14 cellular contexts compared by ENCODE assay signal in the genomic region with DNA sequence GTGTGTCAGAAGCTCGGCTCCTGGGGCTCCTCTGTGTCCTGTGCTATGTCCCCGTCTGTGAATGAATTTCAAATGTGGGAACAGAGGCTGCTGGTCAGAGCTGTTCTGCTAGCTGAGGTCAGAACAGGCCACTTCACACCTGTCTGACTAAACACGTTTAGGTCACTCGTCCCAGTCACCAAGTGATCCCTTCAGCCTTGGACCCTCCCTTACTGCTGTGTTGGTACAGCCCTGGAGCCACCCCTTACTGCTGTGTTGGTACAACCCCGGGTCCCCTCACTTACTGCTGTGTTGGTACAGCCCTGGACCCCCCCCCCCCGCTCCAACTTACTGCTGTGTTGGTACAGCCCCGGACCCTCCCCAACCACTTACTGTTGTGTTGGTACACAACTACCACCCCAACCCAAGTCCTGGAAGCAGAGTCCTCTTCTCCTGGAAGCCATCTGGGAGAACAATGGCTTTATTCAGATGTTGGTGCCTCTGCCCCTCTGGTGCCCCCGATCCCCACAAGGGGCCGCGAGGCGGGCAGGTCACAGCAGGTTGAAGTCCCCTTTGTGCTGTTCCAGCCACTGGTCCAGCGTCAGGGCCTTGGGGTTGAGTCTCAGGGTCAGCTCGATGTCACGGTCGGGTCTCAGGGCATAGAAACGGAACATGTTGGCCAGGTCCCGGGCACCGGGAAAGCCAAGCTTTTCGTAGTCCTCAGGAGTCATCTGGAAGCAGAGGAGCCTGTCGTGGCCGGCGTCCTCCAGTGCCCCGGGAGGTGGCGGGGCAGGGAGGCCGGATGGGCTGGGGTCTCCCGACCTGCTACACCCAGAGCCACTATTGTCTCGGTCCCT. TPM values are rescaled to one million over a fixed set of nuclear protein-coding genes. Genes with fewer than 3 reads are reported as not detected.
DNase-seq lines count a peak whose midpoint lies in the region; ATAC-seq and TF ChIP-seq lines count a peak whose summit lies in the region.
"Had no signal": no experiment of that assay in that cellular context is flagged by ENCODE, and none has a peak within 500 bp of the region (broad histone marks: within the 10 kb centered on the region; RNA-seq: fewer than 3 reads in every experiment).

No MANE protein-coding gene starts in this region.

- peaks cover 6% of the 10 kb centered on the region for H3K4me1 ChIP-seq in neural progenitor cell
- H3K4me1 ChIP-seq in aorta (ENCODE audit: control insufficient read depth in 1 of 2, insufficient read depth in 2 of 2, low read length in 2 of 2), result no peaks in the 10 kb centered on the region

- H3K27me3 ChIP-seq in neural progenitor cell (no peaks in the 10 kb centered on the region), aorta (ENCODE audit: control insufficient read depth in 1 of 2, insufficient read depth in 2 of 2, low read length in 1 of 2) (no peaks in the 10 kb centered on the region)
- H3K27me3 ChIP-seq: SJSA1, testis had no signal

- H3K79me2 ChIP-seq in neural progenitor cell (ENCODE audit: low read depth), result no peaks in the 10 kb centered on the region

- no peak overlapping the region for H3K27ac Mint-ChIP-seq in neural progenitor cell
- H3K27ac Mint-ChIP-seq in CD14-positive monocyte, result peak overlapping the region in 2 of 7 donors; percentile 10 to 68
- H3K27ac Mint-ChIP-seq: dendritic cell treated with granulocyte-macrophage colony-stimulating factor and Interleukin-4, amounts not matched to agents 40 ng/mL and 50 ng/mL, for 4 days had no signal

- no peak overlapping the region for H3K9ac ChIP-seq in neural progenitor cell

- no peak overlapping the region for H2AFZ ChIP-seq in neural progenitor cell (replicated peaks)

- ATAC-seq in aorta (ENCODE audit: low FRiP score), result no peak

- no peaks in the 10 kb centered on the region for H3K9me3 ChIP-seq in neural progenitor cell (ENCODE audit: low read depth)
- no peaks in the 10 kb centered on the region for H3K9me3 ChIP-seq in aorta (ENCODE audit: control insufficient read depth, low read length)
- H3K9me3 ChIP-seq: SJSA1, testis had no signal

- intact Hi-C loops in aorta (cut with DNase I), result no loop called here
- intact Hi-C loops in CD14-positive monocyte (cut with micrococcal nuclease), result no loop called here

- no peak overlapping the region for H3K4me2 ChIP-seq in neural progenitor cell

- H3K4me3 Mint-ChIP-seq in neural progenitor cell (no peak overlapping the region), CD14-positive monocyte (no peak overlapping the region)
- H3K4me3 Mint-ChIP-seq: activated naive CD8-positive, alpha-beta T cell; dendritic cell treated with granulocyte-macrophage colony-stimulating factor and Interleukin-4, amounts not matched to agents 40 ng/mL and 50 ng/mL, for 4 days had no signal

- H3K27ac ChIP-seq in cingulate gyrus (ENCODE audit: low read depth, low read length) (peak overlapping the region; percentile 77), neural progenitor cell (peak overlapping the region; percentile 46), aorta (ENCODE audit: low read depth in 1 of 2, low read length in 2 of 2) (no peak overlapping the region)
- H3K27ac ChIP-seq: SJSA1, testis had no signal

- TF ChIP-seq CTCF in neural progenitor cell (IDR thresholded peaks at IDR 0.05), result no peak
- TF ChIP-seq CTCF in GM20000 (IDR thresholded peaks at IDR 0.05; ENCODE audit: extremely low read depth, missing control alignments), result no peak
- TF ChIP-seq CTCF in CD14-positive monocyte (IDR thresholded peaks at IDR 0.05), result no peak

- H3K36me3 Mint-ChIP-seq in neural progenitor cell (peaks cover 8% of the 10 kb centered on the region), CD14-positive monocyte (peaks cover 46 to 65% of the 10 kb centered on the region in 2 donors)

- peaks cover 7% of the 10 kb centered on the region for H4K20me1 ChIP-seq in neural progenitor cell (ENCODE audit: low read depth)

- in situ Hi-C loops in G401 (cut with HindIII; ENCODE audit: low sequenced_read_pairs), result no loop called here

- H3K27me3 Mint-ChIP-seq in neural progenitor cell (ENCODE audit: insufficient read depth, low read depth), result peaks cover 2% of the 10 kb centered on the region
- H3K27me3 Mint-ChIP-seq in CD14-positive monocyte (ENCODE audit: low read depth in 3 of 3), result peaks cover 0 to 1% (median 0%) of the 10 kb centered on the region in 3 donors
- H3K27me3 Mint-ChIP-seq: activated naive CD8-positive, alpha-beta T cell; dendritic cell treated with granulocyte-macrophage colony-stimulating factor and Interleukin-4, amounts not matched to agents 40 ng/mL and 50 ng/mL, for 4 days had no signal

- H3K4me1 Mint-ChIP-seq in neural progenitor cell (peaks cover 12% of the 10 kb centered on the region), CD14-positive monocyte (peaks cover 22% of the 10 kb centered on the region)

- H3K9me3 Mint-ChIP-seq in neural progenitor cell (no peaks in the 10 kb centered on the region), CD14-positive monocyte (peaks cover 0 to 2% (median 0%) of the 10 kb centered on the region in 7 donors)
- H3K9me3 Mint-ChIP-seq: dendritic cell treated with granulocyte-macrophage colony-stimulating factor and Interleukin-4, amounts not matched to agents 40 ng/mL and 50 ng/mL, for 4 days had no signal

- H3K4me3 ChIP-seq in neural progenitor cell (no peak overlapping the region), aorta (ENCODE audit: low read length in 2 of 2) (no peak overlapping the region)
- H3K4me3 ChIP-seq: SJSA1, testis had no signal

- H3K36me3 ChIP-seq in neural progenitor cell (no peaks in the 10 kb centered on the region), aorta (ENCODE audit: control insufficient read depth in 1 of 2, insufficient read depth in 2 of 2, low read length in 1 of 2) (no peaks in the 10 kb centered on the region)

- WGBS in aorta, 2 donors, result 76 to 78% methylated on average over 27 of the region's 27 CpGs

- DNase-seq in G401 (ENCODE audit: low spot score) (peak; percentile 19), NCI-H2227 (lab: John Stamatoyannopoulos, UW; ENCODE audit: unreplicated experiment) (peak; percentile 62), neural progenitor cell (ENCODE audit: low spot score) (peak; percentile 51), GM20000 (ENCODE audit: low spot score) (no peak), NCI-H1048 (lab: John Stamatoyannopoulos, UW) (no peak), aorta (no peak), CD14-positive monocyte (ENCODE audit: low spot score) (no peak)
- DNase-seq: glutamatergic neuron, NCI-H510A treated with DMSO at 0.1 percent for 48 hours, testis had no signal

- peaks cover 18% of the 10 kb centered on the region for H3F3A ChIP-seq in neural progenitor cell (ENCODE audit: low read depth)

RNA-seq across cellular contexts. Expression of gene NMRAL1, which starts 13.0 kb away (rescaled TPM):
- total RNA-seq in G401 (2014; rRNA removed; shearing (Covaris generic)), result 166 and 212 TPM in 2 replicates
- total RNA-seq in neural progenitor cell (ENCODE audit: low replicate concordance), result 47.1 and 69.1 TPM in 2 replicates
- 10 to 100 TPM; 23.5 to 28.9 TPM for total RNA-seq in aorta
- polyA plus RNA-seq in aorta, result 10 to 100 TPM; 28.2 to 69.1 TPM
- 10 to 100 TPM; 39.2 to 49.4 TPM for polyA plus RNA-seq in CD14-positive monocyte

RNA-seq across cellular contexts. Expression of gene HMOX2, which starts 14.7 kb away (rescaled TPM):
- total RNA-seq in G401 (2014; rRNA removed; shearing (Covaris generic)), result 94.3 and 99.9 TPM in 2 replicates
- total RNA-seq in neural progenitor cell (ENCODE audit: low replicate concordance) (11.5 and 20.3 TPM in 2 replicates), aorta (10 to 100 TPM; 25.1 to 28.6 TPM)
- polyA plus RNA-seq in aorta (10 to 100 TPM; 24.3 to 33.6 TPM), CD14-positive monocyte (10 to 100 TPM; 25.0 to 33.2 TPM)

RNA-seq across cellular contexts. Expression of gene DNAJA3, which starts 35.8 kb away (rescaled TPM):
- total RNA-seq in G401 (2014; rRNA removed; shearing (Covaris generic)), result 79.4 and 89.7 TPM in 2 replicates
- total RNA-seq in neural progenitor cell (ENCODE audit: low replicate concordance) (27.3 and 47.2 TPM in 2 replicates), aorta (10 to 100 TPM; 22.7 to 26.6 TPM)
- polyA plus RNA-seq in aorta (10 to 100 TPM; 16.0 to 19.1 TPM), CD14-positive monocyte (10 to 100 TPM; 17.1 to 19.5 TPM)

RNA-seq across cellular contexts. Expression of gene CORO7, which starts 45.1 kb away (rescaled TPM):
- 34.2 and 39.5 TPM in 2 replicates for total RNA-seq in G401 (2014; rRNA removed; shearing (Covaris generic))
- total RNA-seq in neural progenitor cell (ENCODE audit: low replicate concordance), result 6.8 and 21.8 TPM in 2 replicates
- 10 to 100 TPM; 42.6 to 60.1 TPM for total RNA-seq in aorta
- 10 to 100 TPM; 15.3 to 38.8 TPM for polyA plus RNA-seq in aorta
- 10 to 100 TPM; 44.7 to 68.4 TPM for polyA plus RNA-seq in CD14-positive monocyte

Comparison
In these comparisons a context has a peak if more than half of its experiments do, and no peak if none do; other contexts are left out.
1. DNase-seq: peak in G401 (single experiment), NCI-H2227 (single experiment) and neural progenitor cell (single experiment); none in GM20000 (single experiment), NCI-H1048 (single experiment), aorta (0 of 2) and CD14-positive monocyte (single experiment).
2. H3K27ac ChIP-seq: peak in cingulate gyrus (single experiment) and neural progenitor cell (single experiment); none in aorta (0 of 2).